Comparison of ENCODE assay signal across 1 cellular context in the genomic region with DNA sequence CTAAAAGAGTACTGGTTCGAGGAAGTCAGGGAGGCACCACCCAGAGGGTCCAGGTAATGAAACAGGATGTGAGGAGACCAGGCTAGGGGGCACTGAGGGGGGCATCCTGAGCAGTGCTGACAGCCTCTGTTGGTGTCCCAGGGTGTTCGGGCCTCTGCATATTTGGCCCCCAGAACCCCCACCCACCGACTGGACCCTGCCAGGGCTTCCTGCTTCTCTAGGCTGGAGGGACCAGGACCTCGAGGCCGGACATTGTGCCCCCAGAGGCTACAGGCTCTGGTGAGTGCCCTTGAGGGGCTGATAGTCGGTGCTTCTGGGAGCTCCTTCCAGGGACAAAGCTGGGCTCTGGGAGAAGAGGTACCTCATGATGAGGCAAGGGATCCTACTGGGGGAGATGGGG.
TF ChIP-seq lines count a peak whose summit lies in the region.

No MANE protein-coding gene starts in this region.

TF ChIP-seq in HCT116, 20 proteins besides CTCF, POLR2A, EP300 and RAD21:
- TF ChIP-seq CEBPB (IDR thresholded peaks at IDR 0.05; ENCODE audit: low read depth) (no peak), POLR2AphosphoS5 (IDR thresholded peaks at IDR 0.05; ENCODE audit: low read depth, low read length) (0 out of 2 replicates have a peak, but pooled peaks have one; percentile 2), TCF7L2 (IDR thresholded peaks at IDR 0.05; ENCODE audit: borderline replicate concordance, extremely low read depth, insufficient read depth, insufficient read length) (no peak)
